In the genomic region with DNA sequence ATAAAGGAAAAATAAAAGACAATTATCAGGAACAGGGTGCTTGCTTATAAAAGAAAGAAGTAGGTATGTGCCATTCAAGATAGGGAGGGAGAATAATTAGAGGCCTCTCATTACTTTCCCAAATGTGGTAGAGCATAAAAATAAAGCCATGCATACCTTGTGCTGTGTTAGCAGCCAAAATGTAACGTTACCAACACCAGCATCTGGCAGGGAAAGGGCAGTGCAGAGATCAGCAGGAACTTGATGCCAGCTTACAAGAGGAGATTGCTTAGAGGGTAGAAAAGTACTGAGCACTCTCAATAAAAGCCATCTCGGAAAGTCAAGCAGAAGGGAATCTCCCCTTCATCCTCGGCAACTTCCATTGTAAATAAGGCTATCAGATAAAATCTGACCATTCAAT, we compare ENCODE assay signal across 17 cellular contexts.
DNase-seq lines count a peak whose midpoint lies in the region; ATAC-seq and TF ChIP-seq lines count a peak whose summit lies in the region.
"Had no signal": no experiment of that assay in that cellular context is flagged by ENCODE, and none has a peak within 500 bp of the region (broad histone marks: within the 10 kb centered on the region; RNA-seq: fewer than 3 reads in every experiment).

No MANE protein-coding gene starts in this region.

- H3K4me3 ChIP-seq in gastrocnemius medialis = no peak overlapping the region
- H3K4me3 ChIP-seq: A549 had no signal

- in situ Hi-C loops in gastrocnemius medialis (cut with MboI; ENCODE audit: low sequenced_read_pairs in 4 of 4) = no loop called here

- TF ChIP-seq POLR2A in gastrocnemius medialis (IDR thresholded peaks at IDR 0.05) = no peak

- intact Hi-C loops in left ventricle myocardium superior (cut with micrococcal nuclease) (no loop called here), gastrocnemius medialis (cut with DNase I; ENCODE audit: low total_unique reads) (no loop called here)

- TF ChIP-seq CTCF in gastrocnemius medialis (IDR thresholded peaks at IDR 0.05 in 4 of 5, conservative IDR thresholded peaks at IDR 0.05 in 1 of 5) = no peak

- H3K4me1 ChIP-seq in gastrocnemius medialis = peaks cover 24 to 35% of the 10 kb centered on the region in 2 donors
- H3K4me1 ChIP-seq: A549, Caco-2 had no signal

- DNase-seq in NCI-H2171 treated with DMSO at 0.1 percent for 48 hours (lab: John Stamatoyannopoulos, UW) = peak; percentile 23
- no peak for DNase-seq in NCI-H2171 (lab: John Stamatoyannopoulos, UW)
- peak; percentile 18 for DNase-seq in NCI-H69 (lab: John Stamatoyannopoulos, UW)
- DNase-seq in left ventricle myocardium superior = no peak
- peak; percentile 18 to 46 for DNase-seq in gastrocnemius medialis
- DNase-seq in activated CD8-positive, alpha-beta memory T cell treated with anti-CD3 and anti-CD28 coated beads for 24 hours = no peak
- DNase-seq in activated CD4-positive, alpha-beta T cell treated with anti-CD3 and anti-CD28 coated beads for 1 hour = no peak
- DNase-seq: AML-193; Caco-2; CD4-positive, alpha-beta T cell; DMS79 treated with DMSO at 0.1 percent for 48 hours; GF-D8; GOT3; H7 had no signal

- no peaks in the 10 kb centered on the region for H3K36me3 ChIP-seq in gastrocnemius medialis

- peak; percentile 95 for ATAC-seq in left ventricle myocardium superior
- peak; percentile 90 to 96 for ATAC-seq in gastrocnemius medialis
- ATAC-seq: A549 had no signal

- no peaks in the 10 kb centered on the region for H3K27me3 ChIP-seq in gastrocnemius medialis

- no peaks in the 10 kb centered on the region for H3K9me3 ChIP-seq in gastrocnemius medialis
- H3K9me3 ChIP-seq: A549, Caco-2 had no signal

- peak overlapping the region in 2 of 4 donors; percentile 12 to 15 for H3K27ac ChIP-seq in gastrocnemius medialis
- H3K27ac ChIP-seq: 22Rv1, A549, C4-2B had no signal

Comparison
In these comparisons a context has a peak if more than half of its experiments do, and no peak if none do; other contexts are left out.
1. DNase-seq: peak in NCI-H2171 treated with DMSO at 0.1 percent for 48 hours (single experiment), NCI-H69 (single experiment) and gastrocnemius medialis (2 of 2); none in NCI-H2171 (single experiment), left ventricle myocardium superior (single experiment), activated CD8-positive, alpha-beta memory T cell treated with anti-CD3 and anti-CD28 coated beads for 24 hours (single experiment) and activated CD4-positive, alpha-beta T cell treated with anti-CD3 and anti-CD28 coated beads for 1 hour (single experiment).